1 cellular context compared by ENCODE assay signal in the genomic region with DNA sequence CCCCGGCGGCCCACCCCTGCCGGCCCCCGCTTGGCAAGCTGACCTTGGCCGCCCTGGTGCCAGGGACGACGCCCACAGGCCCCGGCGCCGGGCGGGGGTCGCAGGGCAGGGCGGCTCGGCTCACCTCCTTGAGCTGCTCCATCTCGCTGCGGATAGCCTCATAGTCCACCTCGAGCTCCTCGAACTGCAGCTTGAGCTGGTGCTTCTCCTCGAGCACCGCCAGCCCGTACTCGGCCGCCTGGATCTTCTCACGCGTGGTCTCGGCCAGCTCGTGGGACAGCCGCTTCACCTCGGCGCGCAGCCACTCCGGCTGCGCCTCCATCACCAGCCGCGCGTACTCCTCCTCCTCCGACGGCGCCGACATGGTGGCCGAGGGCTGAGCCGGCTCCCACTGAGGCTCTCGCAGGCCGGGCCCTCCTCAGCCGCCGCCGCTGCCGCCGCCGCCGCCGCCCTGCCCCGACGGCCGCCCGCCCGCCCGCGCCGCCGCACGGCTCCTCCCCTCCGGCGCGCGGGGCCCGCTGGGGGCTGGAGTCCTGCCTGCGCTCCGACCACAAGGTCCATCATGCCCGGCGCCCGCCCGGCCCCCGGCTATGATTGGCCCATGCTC.
TF ChIP-seq lines count a peak whose summit lies in the region.

Gene BICD2, minus strand, starts transcription at position 453 of the 607 bp plus-strand sequence. Its CDS starts 89 bp downstream, at position 364.

TF ChIP-seq in K562, 482 proteins besides CTCF, POLR2A, EP300 and RAD21 (continued from another document):
- TF ChIP-seq E2F6 (IDR thresholded peaks at IDR 0.05; ENCODE audit: borderline replicate concordance in 1 of 2, extremely low read depth in 1 of 2, insufficient read depth in 1 of 2, insufficient read length in 1 of 2, low read depth in 1 of 2, low read length in 1 of 2, poor library complexity in 1 of 2, severe bottlenecking in 1 of 2): peak in 1 of 2 experiments; percentile 27
